1 cellular context compared by ENCODE assay signal in the genomic region with DNA sequence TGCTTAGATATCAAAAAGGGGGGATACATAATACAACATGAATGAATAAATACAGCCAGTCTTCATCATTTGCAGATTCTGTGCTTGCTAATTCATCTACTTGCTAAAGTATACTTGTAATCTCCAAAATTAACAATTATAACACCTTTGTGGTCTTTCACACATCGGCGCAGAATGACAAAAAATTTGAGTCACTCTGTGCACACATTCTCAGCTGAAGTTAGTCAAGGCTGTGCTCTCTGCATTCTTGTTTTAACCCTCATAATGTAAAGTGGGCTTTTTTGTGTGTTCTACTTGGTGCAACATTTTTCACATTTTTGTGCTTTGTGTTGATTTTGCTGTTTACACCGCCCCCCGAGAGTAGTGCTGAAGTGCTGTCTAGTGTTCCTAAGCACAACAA.
TF ChIP-seq lines count a peak whose summit lies in the region.

No MANE protein-coding gene starts in this region.

TF ChIP-seq in H1, 55 proteins besides CTCF, POLR2A, EP300 and RAD21 (continued from another document):
- TF ChIP-seq, protein P1, sequence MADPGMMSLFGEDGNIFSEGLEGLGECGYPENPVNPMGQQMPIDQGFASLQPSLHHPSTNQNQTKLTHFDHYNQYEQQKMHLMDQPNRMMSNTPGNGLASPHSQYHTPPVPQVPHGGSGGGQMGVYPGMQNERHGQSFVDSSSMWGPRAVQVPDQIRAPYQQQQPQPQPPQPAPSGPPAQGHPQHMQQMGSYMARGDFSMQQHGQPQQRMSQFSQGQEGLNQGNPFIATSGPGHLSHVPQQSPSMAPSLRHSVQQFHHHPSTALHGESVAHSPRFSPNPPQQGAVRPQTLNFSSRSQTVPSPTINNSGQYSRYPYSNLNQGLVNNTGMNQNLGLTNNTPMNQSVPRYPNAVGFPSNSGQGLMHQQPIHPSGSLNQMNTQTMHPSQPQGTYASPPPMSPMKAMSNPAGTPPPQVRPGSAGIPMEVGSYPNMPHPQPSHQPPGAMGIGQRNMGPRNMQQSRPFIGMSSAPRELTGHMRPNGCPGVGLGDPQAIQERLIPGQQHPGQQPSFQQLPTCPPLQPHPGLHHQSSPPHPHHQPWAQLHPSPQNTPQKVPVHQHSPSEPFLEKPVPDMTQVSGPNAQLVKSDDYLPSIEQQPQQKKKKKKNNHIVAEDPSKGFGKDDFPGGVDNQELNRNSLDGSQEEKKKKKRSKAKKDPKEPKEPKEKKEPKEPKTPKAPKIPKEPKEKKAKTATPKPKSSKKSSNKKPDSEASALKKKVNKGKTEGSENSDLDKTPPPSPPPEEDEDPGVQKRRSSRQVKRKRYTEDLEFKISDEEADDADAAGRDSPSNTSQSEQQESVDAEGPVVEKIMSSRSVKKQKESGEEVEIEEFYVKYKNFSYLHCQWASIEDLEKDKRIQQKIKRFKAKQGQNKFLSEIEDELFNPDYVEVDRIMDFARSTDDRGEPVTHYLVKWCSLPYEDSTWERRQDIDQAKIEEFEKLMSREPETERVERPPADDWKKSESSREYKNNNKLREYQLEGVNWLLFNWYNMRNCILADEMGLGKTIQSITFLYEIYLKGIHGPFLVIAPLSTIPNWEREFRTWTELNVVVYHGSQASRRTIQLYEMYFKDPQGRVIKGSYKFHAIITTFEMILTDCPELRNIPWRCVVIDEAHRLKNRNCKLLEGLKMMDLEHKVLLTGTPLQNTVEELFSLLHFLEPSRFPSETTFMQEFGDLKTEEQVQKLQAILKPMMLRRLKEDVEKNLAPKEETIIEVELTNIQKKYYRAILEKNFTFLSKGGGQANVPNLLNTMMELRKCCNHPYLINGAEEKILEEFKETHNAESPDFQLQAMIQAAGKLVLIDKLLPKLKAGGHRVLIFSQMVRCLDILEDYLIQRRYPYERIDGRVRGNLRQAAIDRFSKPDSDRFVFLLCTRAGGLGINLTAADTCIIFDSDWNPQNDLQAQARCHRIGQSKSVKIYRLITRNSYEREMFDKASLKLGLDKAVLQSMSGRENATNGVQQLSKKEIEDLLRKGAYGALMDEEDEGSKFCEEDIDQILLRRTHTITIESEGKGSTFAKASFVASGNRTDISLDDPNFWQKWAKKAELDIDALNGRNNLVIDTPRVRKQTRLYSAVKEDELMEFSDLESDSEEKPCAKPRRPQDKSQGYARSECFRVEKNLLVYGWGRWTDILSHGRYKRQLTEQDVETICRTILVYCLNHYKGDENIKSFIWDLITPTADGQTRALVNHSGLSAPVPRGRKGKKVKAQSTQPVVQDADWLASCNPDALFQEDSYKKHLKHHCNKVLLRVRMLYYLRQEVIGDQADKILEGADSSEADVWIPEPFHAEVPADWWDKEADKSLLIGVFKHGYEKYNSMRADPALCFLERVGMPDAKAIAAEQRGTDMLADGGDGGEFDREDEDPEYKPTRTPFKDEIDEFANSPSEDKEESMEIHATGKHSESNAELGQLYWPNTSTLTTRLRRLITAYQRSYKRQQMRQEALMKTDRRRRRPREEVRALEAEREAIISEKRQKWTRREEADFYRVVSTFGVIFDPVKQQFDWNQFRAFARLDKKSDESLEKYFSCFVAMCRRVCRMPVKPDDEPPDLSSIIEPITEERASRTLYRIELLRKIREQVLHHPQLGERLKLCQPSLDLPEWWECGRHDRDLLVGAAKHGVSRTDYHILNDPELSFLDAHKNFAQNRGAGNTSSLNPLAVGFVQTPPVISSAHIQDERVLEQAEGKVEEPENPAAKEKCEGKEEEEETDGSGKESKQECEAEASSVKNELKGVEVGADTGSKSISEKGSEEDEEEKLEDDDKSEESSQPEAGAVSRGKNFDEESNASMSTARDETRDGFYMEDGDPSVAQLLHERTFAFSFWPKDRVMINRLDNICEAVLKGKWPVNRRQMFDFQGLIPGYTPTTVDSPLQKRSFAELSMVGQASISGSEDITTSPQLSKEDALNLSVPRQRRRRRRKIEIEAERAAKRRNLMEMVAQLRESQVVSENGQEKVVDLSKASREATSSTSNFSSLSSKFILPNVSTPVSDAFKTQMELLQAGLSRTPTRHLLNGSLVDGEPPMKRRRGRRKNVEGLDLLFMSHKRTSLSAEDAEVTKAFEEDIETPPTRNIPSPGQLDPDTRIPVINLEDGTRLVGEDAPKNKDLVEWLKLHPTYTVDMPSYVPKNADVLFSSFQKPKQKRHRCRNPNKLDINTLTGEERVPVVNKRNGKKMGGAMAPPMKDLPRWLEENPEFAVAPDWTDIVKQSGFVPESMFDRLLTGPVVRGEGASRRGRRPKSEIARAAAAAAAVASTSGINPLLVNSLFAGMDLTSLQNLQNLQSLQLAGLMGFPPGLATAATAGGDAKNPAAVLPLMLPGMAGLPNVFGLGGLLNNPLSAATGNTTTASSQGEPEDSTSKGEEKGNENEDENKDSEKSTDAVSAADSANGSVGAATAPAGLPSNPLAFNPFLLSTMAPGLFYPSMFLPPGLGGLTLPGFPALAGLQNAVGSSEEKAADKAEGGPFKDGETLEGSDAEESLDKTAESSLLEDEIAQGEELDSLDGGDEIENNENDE (IDR thresholded peaks at IDR 0.05; ENCODE audit: insufficient replicate concordance, low read length) = no peak
- no peak for TF ChIP-seq SP2 (IDR thresholded peaks at IDR 0.05; ENCODE audit: low read length)
